In the genomic region with DNA sequence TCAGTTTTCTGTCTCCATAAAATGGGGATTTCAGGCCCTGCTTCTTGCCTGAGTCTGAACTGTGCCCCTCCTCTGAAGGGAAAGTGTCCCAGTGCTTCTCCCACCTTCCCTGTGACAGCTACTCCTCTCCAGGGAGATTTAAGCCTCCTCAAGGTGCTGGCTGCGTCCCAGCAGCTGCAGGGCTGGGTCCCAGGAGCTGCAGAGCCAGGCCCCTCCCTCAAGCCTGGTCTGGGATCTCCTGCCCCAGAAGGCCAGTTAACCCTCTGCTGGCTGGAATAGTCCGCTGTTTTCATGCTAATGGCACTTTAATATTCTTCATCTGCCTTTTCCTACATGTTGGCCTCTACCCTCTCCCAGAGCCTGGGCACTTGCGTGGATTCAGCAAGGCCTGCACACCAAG, we compare ENCODE assay signal across 18 cellular contexts.
"Had no signal": no experiment of that assay in that cellular context is flagged by ENCODE, and none has a peak within 500 bp of the region (broad histone marks: within the 10 kb centered on the region; RNA-seq: fewer than 3 reads in every experiment).

No MANE protein-coding gene starts in this region.

- H3K4me3 ChIP-seq: dorsolateral prefrontal cortex, heart left ventricle, left ventricle myocardium inferior, lower lobe of right lung, pancreas, tibial nerve had no signal

- H3K27ac ChIP-seq: dorsolateral prefrontal cortex, heart left ventricle, left ventricle myocardium inferior, lower lobe of right lung, pancreas, tibial nerve had no signal

- H3K9me3 ChIP-seq: heart left ventricle, left ventricle myocardium inferior, lower lobe of right lung, pancreas, tibial nerve had no signal

- ATAC-seq: esophagus mucosa; heart left ventricle; natural killer cell treated with Interleukin-12 subunit alpha and Interleukin-12 subunit beta and Interleukin-15 and Interleukin-18, amount 100 ng/mL, for 72 hours; pancreas; right cardiac atrium; stimulated activated effector memory CD8-positive, alpha-beta T cell treated with anti-CD3 and anti-CD28 coated beads, Interleukin-12 subunit alpha, Interleukin-12 subunit beta, amount 100 ng/mL, for 72 hours; stimulated activated naive CD8-positive, alpha-beta T cell treated with anti-CD3 and anti-CD28 coated beads, Interleukin-15, Interleukin-2, amounts not matched to agents 100 U/mL and 50 U/mL, for 24 hours had no signal

- H3K27me3 ChIP-seq: dorsolateral prefrontal cortex, heart left ventricle, pancreas, tibial nerve had no signal

- DNase-seq: cortex of kidney; dorsolateral prefrontal cortex; effector memory CD4-positive, alpha-beta T cell; heart left ventricle; hippocampal formation; left ventricle myocardium inferior; lower lobe of right lung; midbrain; occipital lobe; pancreas; stimulated activated CD4-positive, alpha-beta T cell treated with anti-CD3 and anti-CD28 coated beads, Interleukin-4, amount 100 ng/mL, for 1 hour; stimulated activated CD8-positive, alpha-beta memory T cell treated with anti-CD3 and anti-CD28 coated beads, Interleukin-4, amount 100 ng/mL, for 48 hours; stimulated activated naive CD8-positive, alpha-beta T cell treated with anti-CD3 and anti-CD28 coated beads, Interleukin-15, Interleukin-2, amounts not matched to agents 100 U/mL and 50 U/mL, for 24 hours had no signal

- H3K36me3 ChIP-seq: left ventricle myocardium inferior, pancreas, tibial nerve had no signal
